ENCODE assay signal across 1 cellular context in genomic region chr11:7525424-7525823, GRCh38.
TF ChIP-seq lines count a peak whose summit lies in the region.

No MANE protein-coding gene starts in this region.

TF ChIP-seq in HepG2, 621 proteins besides CTCF, POLR2A, EP300 and RAD21 (continued from another document):
- TF ChIP-seq ZNF318 (CRISPR knock-in tag; IDR thresholded peaks at IDR 0.05) (no peak), SYNCRIP (IDR thresholded peaks at IDR 0.05; ENCODE audit: insufficient read depth, low read depth, low read length) (no peak), TBL1XR1 (IDR thresholded peaks at IDR 0.05; ENCODE audit: borderline replicate concordance, low read length, partially characterized antibody) (no peak), ZBTB42 (CRISPR knock-in tag; IDR thresholded peaks at IDR 0.05) (no peak), KDM6A (CRISPR knock-in tag; IDR thresholded peaks at IDR 0.05; ENCODE audit: low read depth) (peak; percentile 58; the same call in 1 of the 2 replicates), ZBTB39 (CRISPR knock-in tag; IDR thresholded peaks at IDR 0.05) (no peak), HNF1B (CRISPR knock-in tag; IDR thresholded peaks at IDR 0.05) (no peak), FOXJ3 (CRISPR knock-in tag; IDR thresholded peaks at IDR 0.05; ENCODE audit: borderline replicate concordance) (peak; percentile 37; the same call in 1 of the 2 replicates), EHMT2 (IDR thresholded peaks at IDR 0.05; ENCODE audit: borderline replicate concordance, low read depth, low read length) (peak; percentile 85; the same call in 1 of the 2 replicates), ZNF800 (CRISPR knock-in tag; IDR thresholded peaks at IDR 0.05) (no peak), ZNF280D (CRISPR knock-in tag; IDR thresholded peaks at IDR 0.05) (0 out of 2 replicates have a peak, but pooled peaks have one; percentile 68), ZNF691 (CRISPR knock-in tag; IDR thresholded peaks at IDR 0.05; ENCODE audit: borderline replicate concordance, low read depth) (no peak), ZNF562 (CRISPR knock-in tag; IDR thresholded peaks at IDR 0.05; ENCODE audit: borderline replicate concordance) (no peak), FOXK2 (IDR thresholded peaks at IDR 0.05) (no peak), CREB1 (IDR thresholded peaks at IDR 0.05) (no peak), CREB1 (CRISPR knock-in tag; IDR thresholded peaks at IDR 0.05) (peak; percentile 55), ZNF101 (CRISPR knock-in tag; IDR thresholded peaks at IDR 0.05; ENCODE audit: borderline replicate concordance, low read depth) (no peak), ZMAT3 (CRISPR knock-in tag; conservative IDR thresholded peaks at IDR 0.05) (0 out of 2 replicates have a peak, but pooled peaks have one; percentile 59), ZKSCAN8 (CRISPR knock-in tag; IDR thresholded peaks at IDR 0.05; ENCODE audit: borderline replicate concordance) (peak; percentile 39; the same call in 1 of the 2 replicates), CSRNP2 (CRISPR knock-in tag; conservative IDR thresholded peaks at IDR 0.05; ENCODE audit: low read depth) (no peak), TFDP1 (CRISPR knock-in tag; IDR thresholded peaks at IDR 0.05; ENCODE audit: borderline replicate concordance) (no peak), ZNF703 (CRISPR knock-in tag; IDR thresholded peaks at IDR 0.05; ENCODE audit: borderline replicate concordance) (no peak), ZXDC (CRISPR knock-in tag; IDR thresholded peaks at IDR 0.05) (no peak), ZNF605 (CRISPR knock-in tag; IDR thresholded peaks at IDR 0.05) (no peak), RXRB (CRISPR knock-in tag; IDR thresholded peaks at IDR 0.05; ENCODE audit: borderline replicate concordance) (peak; percentile 51; the same call in 1 of the 2 replicates), HDAC2 (CRISPR knock-in tag; IDR thresholded peaks at IDR 0.05) (peak; percentile 86), NFIC (IDR thresholded peaks at IDR 0.05; ENCODE audit: low read length) (peak; percentile 49; the same call in 1 of the 2 replicates), ZSCAN21 (CRISPR knock-in tag; IDR thresholded peaks at IDR 0.05; ENCODE audit: borderline replicate concordance) (no peak), MED1 (CRISPR knock-in tag; IDR thresholded peaks at IDR 0.05) (peak; percentile 80), NCOA2 (CRISPR knock-in tag; IDR thresholded peaks at IDR 0.05) (peak; percentile 44; the same call in 1 of the 2 replicates), ZNF761 (CRISPR knock-in tag; conservative IDR thresholded peaks at IDR 0.05) (no peak), PHF20 (CRISPR knock-in tag; IDR thresholded peaks at IDR 0.05) (no peak), CCDC6 (CRISPR knock-in tag; IDR thresholded peaks at IDR 0.05) (no peak)
TF ChIP-seq in HepG2: peak in this region for 137.
